ENCODE assay signal across 1 cellular context in the genomic region with DNA sequence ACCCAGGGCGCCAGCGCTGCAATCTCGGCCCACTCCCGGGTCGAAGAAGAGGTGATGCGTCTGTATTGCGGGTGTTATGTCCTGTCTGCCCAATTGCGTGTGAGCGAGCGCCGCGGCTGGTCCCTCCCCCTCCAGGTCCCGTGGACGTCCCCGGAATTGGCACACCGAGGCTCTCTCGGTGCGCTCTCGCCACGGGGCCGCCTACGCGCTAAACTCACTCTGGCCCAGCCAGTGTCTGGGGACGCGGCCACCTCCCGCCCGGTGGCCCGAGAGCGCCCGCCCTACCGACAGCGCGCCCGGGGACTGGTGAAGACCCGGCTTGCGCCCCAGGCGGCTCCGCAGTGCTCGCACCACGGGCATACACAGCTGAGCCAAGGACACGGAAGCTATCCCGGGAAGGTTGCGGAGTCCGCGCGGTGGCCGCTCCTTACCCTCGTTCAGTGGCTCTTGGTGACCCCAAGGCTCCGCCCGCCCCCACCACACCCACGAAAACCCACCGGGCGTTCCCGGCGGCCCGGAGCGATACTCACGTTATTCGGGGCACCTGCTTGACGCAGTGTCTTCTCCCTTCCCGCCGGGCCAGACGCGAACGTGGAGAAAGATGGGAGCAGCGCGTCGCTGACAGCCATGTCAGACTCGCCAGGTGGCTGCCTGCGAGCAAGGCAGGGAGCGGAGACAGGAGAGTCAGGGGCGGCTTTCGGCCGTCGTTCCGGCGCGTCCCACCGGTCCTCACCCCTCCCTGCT.
TF ChIP-seq lines count a peak whose summit lies in the region.

No MANE protein-coding gene starts in this region.

TF ChIP-seq in WTC11, 78 proteins besides CTCF, POLR2A, EP300 and RAD21 (continued from another document):
- TF ChIP-seq, protein P1, sequence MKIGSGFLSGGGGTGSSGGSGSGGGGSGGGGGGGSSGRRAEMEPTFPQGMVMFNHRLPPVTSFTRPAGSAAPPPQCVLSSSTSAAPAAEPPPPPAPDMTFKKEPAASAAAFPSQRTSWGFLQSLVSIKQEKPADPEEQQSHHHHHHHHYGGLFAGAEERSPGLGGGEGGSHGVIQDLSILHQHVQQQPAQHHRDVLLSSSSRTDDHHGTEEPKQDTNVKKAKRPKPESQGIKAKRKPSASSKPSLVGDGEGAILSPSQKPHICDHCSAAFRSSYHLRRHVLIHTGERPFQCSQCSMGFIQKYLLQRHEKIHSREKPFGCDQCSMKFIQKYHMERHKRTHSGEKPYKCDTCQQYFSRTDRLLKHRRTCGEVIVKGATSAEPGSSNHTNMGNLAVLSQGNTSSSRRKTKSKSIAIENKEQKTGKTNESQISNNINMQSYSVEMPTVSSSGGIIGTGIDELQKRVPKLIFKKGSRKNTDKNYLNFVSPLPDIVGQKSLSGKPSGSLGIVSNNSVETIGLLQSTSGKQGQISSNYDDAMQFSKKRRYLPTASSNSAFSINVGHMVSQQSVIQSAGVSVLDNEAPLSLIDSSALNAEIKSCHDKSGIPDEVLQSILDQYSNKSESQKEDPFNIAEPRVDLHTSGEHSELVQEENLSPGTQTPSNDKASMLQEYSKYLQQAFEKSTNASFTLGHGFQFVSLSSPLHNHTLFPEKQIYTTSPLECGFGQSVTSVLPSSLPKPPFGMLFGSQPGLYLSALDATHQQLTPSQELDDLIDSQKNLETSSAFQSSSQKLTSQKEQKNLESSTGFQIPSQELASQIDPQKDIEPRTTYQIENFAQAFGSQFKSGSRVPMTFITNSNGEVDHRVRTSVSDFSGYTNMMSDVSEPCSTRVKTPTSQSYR (CRISPR knock-in tag; IDR thresholded peaks at IDR 0.05): no peak
- TF ChIP-seq IRF2 (CRISPR knock-in tag; IDR thresholded peaks at IDR 0.05; ENCODE audit: borderline replicate concordance, low read depth): no peak
- no peak for TF ChIP-seq TCF7 (CRISPR knock-in tag; IDR thresholded peaks at IDR 0.05; ENCODE audit: low read depth)
- TF ChIP-seq, protein P2, sequence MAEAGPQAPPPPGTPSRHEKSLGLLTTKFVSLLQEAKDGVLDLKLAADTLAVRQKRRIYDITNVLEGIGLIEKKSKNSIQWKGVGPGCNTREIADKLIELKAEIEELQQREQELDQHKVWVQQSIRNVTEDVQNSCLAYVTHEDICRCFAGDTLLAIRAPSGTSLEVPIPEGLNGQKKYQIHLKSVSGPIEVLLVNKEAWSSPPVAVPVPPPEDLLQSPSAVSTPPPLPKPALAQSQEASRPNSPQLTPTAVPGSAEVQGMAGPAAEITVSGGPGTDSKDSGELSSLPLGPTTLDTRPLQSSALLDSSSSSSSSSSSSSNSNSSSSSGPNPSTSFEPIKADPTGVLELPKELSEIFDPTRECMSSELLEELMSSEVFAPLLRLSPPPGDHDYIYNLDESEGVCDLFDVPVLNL (CRISPR knock-in tag; IDR thresholded peaks at IDR 0.05; ENCODE audit: borderline replicate concordance, low read depth): no peak
- TF ChIP-seq ZNF423 (CRISPR knock-in tag; IDR thresholded peaks at IDR 0.05): no peak
- no peak for TF ChIP-seq NR3C1 (CRISPR knock-in tag; conservative IDR thresholded peaks at IDR 0.05; ENCODE audit: low read depth)
- TF ChIP-seq NFE2L1 (CRISPR knock-in tag; IDR thresholded peaks at IDR 0.05): no peak
- peak; percentile 27; the same call in 1 of the 2 replicates for TF ChIP-seq ZBTB43 (CRISPR knock-in tag; IDR thresholded peaks at IDR 0.05)
- no peak for TF ChIP-seq USF1 (CRISPR knock-in tag; IDR thresholded peaks at IDR 0.05)
- TF ChIP-seq TEAD4 (CRISPR knock-in tag; IDR thresholded peaks at IDR 0.05): no peak
